In genomic region chr15:101652098-101652782, GRCh38 we compare ENCODE assay signal across 1 cellular context.
TF ChIP-seq lines count a peak whose summit lies in the region.

TSS of gene TM2D3 (minus strand) at chr15:101652381. CDS start at chr15:101652361, 20 bp downstream.

TF ChIP-seq in HepG2, 621 proteins besides CTCF, POLR2A, EP300 and RAD21 (continued from another document and continues in another):
- no peak for TF ChIP-seq ZNF367 (CRISPR knock-in tag; IDR thresholded peaks at IDR 0.05; ENCODE audit: borderline replicate concordance)
- peak; percentile 97 for TF ChIP-seq GABPB1 (CRISPR knock-in tag; IDR thresholded peaks at IDR 0.05)
- TF ChIP-seq ZNF414 (CRISPR knock-in tag; IDR thresholded peaks at IDR 0.05), result 0 out of 2 replicates have a peak, but pooled peaks have one; percentile 56
- TF ChIP-seq CBX1 (IDR thresholded peaks at IDR 0.05; ENCODE audit: low read depth), result peak; percentile 57
- TF ChIP-seq BCL6 (CRISPR knock-in tag; IDR thresholded peaks at IDR 0.05), result peak; percentile 35; the same call in 1 of the 2 replicates
- peak; percentile 52; the same call in 1 of the 2 replicates for TF ChIP-seq ZFP36L1 (CRISPR knock-in tag; IDR thresholded peaks at IDR 0.05)
- TF ChIP-seq WIZ (CRISPR knock-in tag; IDR thresholded peaks at IDR 0.05), result no peak
- peak; percentile 84 for TF ChIP-seq KAT7 (CRISPR knock-in tag; IDR thresholded peaks at IDR 0.05; ENCODE audit: borderline replicate concordance)
- peak in 1 of 2 experiments; percentile 36; a peak in 2 of 4 replicates for TF ChIP-seq ATF4 (CRISPR knock-in tag; IDR thresholded peaks at IDR 0.05)
- 0 out of 2 replicates have a peak, but pooled peaks have one; percentile 32 for TF ChIP-seq PBX3 (CRISPR knock-in tag; IDR thresholded peaks at IDR 0.05; ENCODE audit: borderline replicate concordance)
- 0 out of 2 replicates have a peak, but pooled peaks have one; percentile 30 for TF ChIP-seq BRCA1 (CRISPR knock-in tag; IDR thresholded peaks at IDR 0.05)
- TF ChIP-seq ZNF224 (CRISPR knock-in tag; IDR thresholded peaks at IDR 0.05), result 0 out of 2 replicates have a peak, but pooled peaks have one; percentile 44
- TF ChIP-seq NAIF1 (CRISPR knock-in tag; IDR thresholded peaks at IDR 0.05; ENCODE audit: borderline replicate concordance), result 0 out of 2 replicates have a peak, but pooled peaks have one; percentile 10
- TF ChIP-seq FOXO4 (CRISPR knock-in tag; conservative IDR thresholded peaks at IDR 0.05), result no peak
- peak; percentile 58 for TF ChIP-seq ZNF280B (CRISPR knock-in tag; IDR thresholded peaks at IDR 0.05; ENCODE audit: borderline replicate concordance)
- TF ChIP-seq ZNF557 (CRISPR knock-in tag; IDR thresholded peaks at IDR 0.05), result 0 out of 2 replicates have a peak, but pooled peaks have one; percentile 15
- TF ChIP-seq TMF1 (CRISPR knock-in tag; IDR thresholded peaks at IDR 0.05; ENCODE audit: low read depth), result peak; percentile 67
- 0 out of 2 replicates have a peak, but pooled peaks have one; percentile 54 for TF ChIP-seq SNAPC2 (CRISPR knock-in tag; IDR thresholded peaks at IDR 0.05)
- peak; percentile 91 for TF ChIP-seq ZMAT3 (CRISPR knock-in tag; conservative IDR thresholded peaks at IDR 0.05)
- TF ChIP-seq REL (CRISPR knock-in tag; conservative IDR thresholded peaks at IDR 0.05), result no peak
- TF ChIP-seq ZNF772 (CRISPR knock-in tag; IDR thresholded peaks at IDR 0.05), result peak; percentile 50; the same call in 1 of the 2 replicates
- TF ChIP-seq NRL (CRISPR knock-in tag; IDR thresholded peaks at IDR 0.05; ENCODE audit: borderline replicate concordance), result peak; percentile 80; the same call in 1 of the 2 replicates
- TF ChIP-seq HOXA3 (CRISPR knock-in tag; IDR thresholded peaks at IDR 0.05), result peak; percentile 98
- peak; percentile 86; the same call in 1 of the 2 replicates for TF ChIP-seq ISX (CRISPR knock-in tag; conservative IDR thresholded peaks at IDR 0.05)
- peak; percentile 17 for TF ChIP-seq IKZF4 (CRISPR knock-in tag; IDR thresholded peaks at IDR 0.05; ENCODE audit: borderline replicate concordance, low read depth, not compliant biosample characterization)
- TF ChIP-seq ZNF816 (CRISPR knock-in tag; IDR thresholded peaks at IDR 0.05; ENCODE audit: borderline replicate concordance), result peak; percentile 80; the same call in 1 of the 2 replicates
- no peak for TF ChIP-seq PTBP1 (IDR thresholded peaks at IDR 0.05; ENCODE audit: low read depth, low read length, poor library complexity, severe bottlenecking)
- TF ChIP-seq SNAI1 (CRISPR knock-in tag; IDR thresholded peaks at IDR 0.05; ENCODE audit: borderline replicate concordance), result peak; percentile 50; the same call in 1 of the 2 replicates
- TF ChIP-seq DNMT1 (CRISPR knock-in tag; IDR thresholded peaks at IDR 0.05), result peak; percentile 87; the same call in 1 of the 2 replicates
- TF ChIP-seq DBP (CRISPR knock-in tag; IDR thresholded peaks at IDR 0.05; ENCODE audit: not compliant biosample characterization), result peak; percentile 48
- peak; percentile 57; the same call in 1 of the 2 replicates for TF ChIP-seq ZNF121 (CRISPR knock-in tag; IDR thresholded peaks at IDR 0.05)
- no peak; the same call in none of the 2 replicates for TF ChIP-seq ZHX1 (CRISPR knock-in tag; IDR thresholded peaks at IDR 0.05; ENCODE audit: low read depth)
- TF ChIP-seq NFKBIZ (CRISPR knock-in tag; IDR thresholded peaks at IDR 0.05), result no peak; the same call in 1 of the 2 replicates
- TF ChIP-seq XRCC5 (optimal IDR thresholded peaks at IDR 0.05; ENCODE audit: low read length), result peak; percentile 66
- no peak for TF ChIP-seq SRF (IDR thresholded peaks at IDR 0.05; ENCODE audit: low read depth, low read length)
- no peak for TF ChIP-seq MTA3 (CRISPR knock-in tag; IDR thresholded peaks at IDR 0.05)
- peak; percentile 53 for TF ChIP-seq ZNF749 (CRISPR knock-in tag; IDR thresholded peaks at IDR 0.05; ENCODE audit: borderline replicate concordance)
- peak; percentile 90 for TF ChIP-seq ELF4 (CRISPR knock-in tag; IDR thresholded peaks at IDR 0.05; ENCODE audit: borderline replicate concordance)
- TF ChIP-seq HDAC6 (IDR thresholded peaks at IDR 0.05; ENCODE audit: low read depth, low read length), result no peak
- 0 out of 2 replicates have a peak, but pooled peaks have one; percentile 22 for TF ChIP-seq ZNF276 (CRISPR knock-in tag; IDR thresholded peaks at IDR 0.05; ENCODE audit: low read depth)
- 0 out of 2 replicates have a peak, but pooled peaks have one; percentile 45 for TF ChIP-seq ZBTB20 (CRISPR knock-in tag; IDR thresholded peaks at IDR 0.05; ENCODE audit: borderline replicate concordance, low read depth)
- TF ChIP-seq PAXIP1 (CRISPR knock-in tag; conservative IDR thresholded peaks at IDR 0.05), result peak; percentile 54; the same call in 1 of the 2 replicates
- TF ChIP-seq ZFY (CRISPR knock-in tag; IDR thresholded peaks at IDR 0.05), result peak; percentile 96
- peak; percentile 55; the same call in 1 of the 2 replicates for TF ChIP-seq ZSCAN25 (CRISPR knock-in tag; IDR thresholded peaks at IDR 0.05)
- TF ChIP-seq KDM3A (CRISPR knock-in tag; IDR thresholded peaks at IDR 0.05; ENCODE audit: low read depth), result peak; percentile 69; the same call in 1 of the 2 replicates
- TF ChIP-seq ZBTB42 (CRISPR knock-in tag; IDR thresholded peaks at IDR 0.05), result peak; percentile 65; the same call in 1 of the 2 replicates
- TF ChIP-seq BRF2 (CRISPR knock-in tag; IDR thresholded peaks at IDR 0.05), result peak; percentile 39; the same call in 1 of the 2 replicates
